18 cellular contexts compared by ENCODE assay signal in genomic region chr16:4450430-4450829, GRCh38. TPM values are rescaled to one million over a fixed set of nuclear protein-coding genes. Genes with fewer than 3 reads are reported as not detected.
DNase-seq lines count a peak whose midpoint lies in the region; TF ChIP-seq lines count a peak whose summit lies in the region.
"Had no signal": no experiment of that assay in that cellular context is flagged by ENCODE, and none has a peak within 500 bp of the region (broad histone marks: within the 10 kb centered on the region; RNA-seq: fewer than 3 reads in every experiment).

No MANE protein-coding gene starts in this region.

- TF ChIP-seq CTCF in RWPE1 (conservative IDR thresholded peaks at IDR 0.05; ENCODE audit: low read depth) (no peak), WERI-Rb-1 (IDR thresholded peaks at IDR 0.05; ENCODE audit: low read depth, low read length) (no peak), glutamatergic neuron (IDR thresholded peaks at IDR 0.05; ENCODE audit: partially characterized antibody, unreplicated experiment) (no peak), osteoblast (IDR thresholded peaks at IDR 0.05; ENCODE audit: extremely low read depth, low read depth, low read length) (no peak)

- H3K9me3 Mint-ChIP-seq in glutamatergic neuron (ENCODE audit: unreplicated experiment) = peaks cover 4% of the 10 kb centered on the region
- H3K9me3 Mint-ChIP-seq: H9 had no signal

- peak overlapping the region; percentile 47 for H3K27ac ChIP-seq in RWPE1
- peak overlapping the region; percentile 65 for H3K27ac ChIP-seq in WERI-Rb-1
- H3K27ac ChIP-seq in osteoblast (ENCODE audit: low read depth, low read length) = no peak overlapping the region
- H3K27ac ChIP-seq: KMS-11, PC-9 had no signal

- H3K27ac Mint-ChIP-seq in glutamatergic neuron (ENCODE audit: unreplicated experiment) = peak overlapping the region; percentile 94

- H3K4me3 ChIP-seq in WERI-Rb-1 (ENCODE audit: low read depth, low read length) (no peak overlapping the region), osteoblast (ENCODE audit: insufficient read depth, low read length) (no peak overlapping the region)
- H3K4me3 ChIP-seq: PC-9 had no signal

- H3K79me2 ChIP-seq in osteoblast (ENCODE audit: insufficient read depth, low read length) = no peaks in the 10 kb centered on the region

- CTCF ChIA-PET in RWPE1 (lab: Yijun Ruan, JAX) = interaction anchor here (0.7 kb wide), 1 partner anchor 22 kb away, joined by 4 read pairs; no protein-coding TSS in a partner anchor

- DNase-seq in RWPE1 (ENCODE audit: low spot score) (no peak), WERI-Rb-1 (no peak), glutamatergic neuron (no peak), osteoblast (ENCODE audit: insufficient read length, low spot score, missing footprints) (peak; percentile 76), A172 (ENCODE audit: low spot score) (no peak), RPMI8226 (no peak)
- no peak for DNase-seq in activated CD4-positive, alpha-beta T cell treated with anti-CD3 and anti-CD28 coated beads for 48 hours
- DNase-seq: ACHN, DMS153, H9, IMR-90, MM.1S, NCI-H2029, NCI-H446, NCI-H774, PC-9, SHP77 had no signal

- no peak overlapping the region for H2AFZ ChIP-seq in osteoblast (ENCODE audit: low read length)
- H2AFZ ChIP-seq: PC-9 had no signal

- H3K4me1 ChIP-seq in osteoblast (ENCODE audit: insufficient read depth, low read length) = no peaks in the 10 kb centered on the region

- no peaks in the 10 kb centered on the region for H3K9me3 ChIP-seq in WERI-Rb-1 (ENCODE audit: severe bottlenecking)
- H3K9me3 ChIP-seq in osteoblast (ENCODE audit: low read depth, low read length) = no peaks in the 10 kb centered on the region

- peaks cover 7% of the 10 kb centered on the region for H3K27me3 Mint-ChIP-seq in glutamatergic neuron (ENCODE audit: unreplicated experiment)

- peaks cover 20% of the 10 kb centered on the region for H4K20me1 ChIP-seq in osteoblast (ENCODE audit: insufficient read depth, low read length)

- POLR2A ChIA-PET in RWPE1 (lab: Yijun Ruan, JAX; ENCODE audit: low non-redundant PET) = interaction anchor here (0.6 kb wide), 1 partner anchor 314 kb away, joined by 3 read pairs; no protein-coding TSS in a partner anchor

- no peaks in the 10 kb centered on the region for H3K36me3 Mint-ChIP-seq in glutamatergic neuron (ENCODE audit: unreplicated experiment)

- peak overlapping the region; percentile 69 for H3K4me3 Mint-ChIP-seq in glutamatergic neuron (ENCODE audit: unreplicated experiment)
- H3K4me3 Mint-ChIP-seq: H9 had no signal

- no peak overlapping the region for H3K4me2 ChIP-seq in osteoblast (ENCODE audit: insufficient read depth, low read length)
- H3K4me2 ChIP-seq: KMS-11, PC-9 had no signal

- H3K27me3 ChIP-seq in WERI-Rb-1 (ENCODE audit: insufficient read depth, low read depth, severe bottlenecking) (no peaks in the 10 kb centered on the region), osteoblast (ENCODE audit: insufficient read depth, low read length) (no peaks in the 10 kb centered on the region)

- peaks cover 84% of the 10 kb centered on the region for H3K36me3 ChIP-seq in WERI-Rb-1
- peaks cover 63% of the 10 kb centered on the region for H3K36me3 ChIP-seq in osteoblast (ENCODE audit: insufficient read depth, low read length)

- peaks cover 13% of the 10 kb centered on the region for H3K4me1 Mint-ChIP-seq in glutamatergic neuron (ENCODE audit: low read depth, unreplicated experiment)

RNA-seq across cellular contexts. Expression of gene NMRAL1, which starts 24.0 kb away (rescaled TPM):
- total RNA-seq in glutamatergic neuron (ENCODE audit: unreplicated experiment) (38.3 TPM), osteoblast (71.0 and 90.5 TPM in 2 replicates)
- total RNA-seq in A172 (2014; rRNA removed; shearing (Covaris generic)) = 158 and 176 TPM in 2 replicates

RNA-seq across cellular contexts. Expression of gene DNAJA3, which starts 24.8 kb away (rescaled TPM):
- total RNA-seq in glutamatergic neuron (ENCODE audit: unreplicated experiment) (32.6 TPM), osteoblast (30.0 and 30.9 TPM in 2 replicates)
- 86.7 and 91.9 TPM in 2 replicates for total RNA-seq in A172 (2014; rRNA removed; shearing (Covaris generic))

RNA-seq across cellular contexts. Expression of gene HMOX2, which starts 25.8 kb away (rescaled TPM):
- total RNA-seq in glutamatergic neuron (ENCODE audit: unreplicated experiment) (76.0 TPM), osteoblast (39.4 and 44.5 TPM in 2 replicates)
- total RNA-seq in A172 (2014; rRNA removed; shearing (Covaris generic)) = 150 and 159 TPM in 2 replicates

RNA-seq across cellular contexts. Expression of gene CORO7, which starts 34.0 kb away (rescaled TPM):
- 200 TPM for total RNA-seq in glutamatergic neuron (ENCODE audit: unreplicated experiment)
- total RNA-seq in osteoblast = 9.7 and 17.7 TPM in 2 replicates
- total RNA-seq in A172 (2014; rRNA removed; shearing (Covaris generic)) = 16.5 and 21.0 TPM in 2 replicates
